10 cellular contexts compared by ENCODE assay signal in the genomic region with DNA sequence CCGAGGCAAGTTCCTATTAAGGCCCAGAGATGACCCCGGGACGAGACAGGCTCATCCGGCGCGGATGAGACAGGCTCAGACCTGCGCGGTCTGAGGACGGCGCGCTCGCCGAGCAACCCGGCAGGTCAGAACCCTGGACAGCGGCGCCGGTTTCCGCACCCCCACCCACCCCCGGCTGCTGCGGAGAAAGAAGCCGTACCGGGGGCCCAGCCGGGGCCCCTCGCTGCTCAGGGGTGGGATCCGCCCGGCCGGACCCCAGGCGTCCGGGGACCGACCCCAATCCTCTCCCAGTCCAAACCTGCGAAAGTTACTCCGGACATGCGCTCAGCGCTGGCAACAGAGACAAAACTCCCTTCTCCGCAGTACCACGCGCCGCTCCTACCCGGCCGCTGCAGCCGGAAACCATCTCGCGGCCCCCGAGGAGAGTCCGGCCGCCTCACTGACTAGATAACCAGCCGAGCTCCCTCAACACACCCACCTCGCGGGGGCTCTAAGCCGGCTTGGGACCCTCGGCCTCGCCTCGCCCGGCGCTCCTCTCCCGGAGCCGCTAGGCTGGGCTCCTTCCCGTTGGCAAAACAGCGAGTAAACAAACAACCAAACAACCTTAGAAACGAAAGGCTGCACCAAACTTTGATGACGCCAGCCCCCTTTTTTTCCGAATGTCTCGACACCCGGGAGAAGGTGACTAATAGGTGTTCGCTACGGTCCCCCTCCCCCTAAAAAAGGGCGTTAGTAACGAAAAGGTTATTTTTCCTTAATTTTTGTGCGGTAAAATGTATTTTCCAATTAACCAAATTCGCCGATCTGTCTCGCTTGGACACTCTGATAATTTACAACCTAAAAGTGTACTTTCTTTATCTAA. TPM values are rescaled to one million over a fixed set of nuclear protein-coding genes. Genes with fewer than 3 reads are reported as not detected.
DNase-seq lines count a peak whose midpoint lies in the region; TF ChIP-seq lines count a peak whose summit lies in the region.
"Had no signal": no experiment of that assay in that cellular context is flagged by ENCODE, and none has a peak within 500 bp of the region (broad histone marks: within the 10 kb centered on the region; RNA-seq: fewer than 3 reads in every experiment).

No MANE protein-coding gene starts in this region.

- H3K27ac ChIP-seq in cardiac muscle cell = no peak overlapping the region
- H3K27ac ChIP-seq: BLaER1 treated with 17β-estradiol and CSF1 and Interleukin-3, amounts not matched to agents 10 nM and 100 nM had no signal

- H3K9ac ChIP-seq in NT2/D1 (ENCODE audit: insufficient read length, low read depth) = no peak overlapping the region
- H3K9ac ChIP-seq: BLaER1 treated with 17β-estradiol and CSF1 and Interleukin-3, amounts not matched to agents 10 nM and 100 nM had no signal

- TF ChIP-seq CTCF in cardiac muscle cell (IDR thresholded peaks at IDR 0.05; ENCODE audit: low read depth, low read length) (no peak), progenitor cell of endocrine pancreas (IDR thresholded peaks at IDR 0.05; ENCODE audit: unreplicated experiment) (no peak)

- H3K4me3 Mint-ChIP-seq in activated naive CD4-positive, alpha-beta T cell treated with anti-CD3 and anti-CD28 coated beads for 36 hours = peak overlapping the region; percentile 32
- peak overlapping the region; percentile 49 for H3K4me3 Mint-ChIP-seq in progenitor cell of endocrine pancreas (ENCODE audit: low read depth)

- no peaks in the 10 kb centered on the region for H3K9me3 Mint-ChIP-seq in activated naive CD4-positive, alpha-beta T cell treated with anti-CD3 and anti-CD28 coated beads for 36 hours
- no peaks in the 10 kb centered on the region for H3K9me3 Mint-ChIP-seq in progenitor cell of endocrine pancreas (ENCODE audit: low read depth)

- H3K36me3 ChIP-seq in NT2/D1 (ENCODE audit: insufficient read depth, insufficient read length, low read length) (no peaks in the 10 kb centered on the region), cardiac muscle cell (no peaks in the 10 kb centered on the region)
- H3K36me3 ChIP-seq: BLaER1 treated with 17β-estradiol and CSF1 and Interleukin-3, amounts not matched to agents 10 nM and 100 nM had no signal

- H3K4me1 ChIP-seq in NT2/D1 (ENCODE audit: insufficient read depth, insufficient read length) = peaks cover 6% of the 10 kb centered on the region
- H3K4me1 ChIP-seq in cardiac muscle cell (ENCODE audit: low read depth) = no peaks in the 10 kb centered on the region
- H3K4me1 ChIP-seq: BLaER1 treated with 17β-estradiol and CSF1 and Interleukin-3, amounts not matched to agents 10 nM and 100 nM had no signal

- intact Hi-C loops in activated naive CD4-positive, alpha-beta T cell treated with anti-CD3 and anti-CD28 coated beads for 36 hours (cut with micrococcal nuclease) = loop anchor here (1.0 kb wide), 1 partner anchor 209 kb away; no protein-coding TSS in a partner anchor

- H3K27me3 ChIP-seq in NT2/D1 (ENCODE audit: insufficient read depth, insufficient read length) (peaks cover 91% of the 10 kb centered on the region), cardiac muscle cell (peaks cover 100% of the 10 kb centered on the region)

- H3K9me3 ChIP-seq in NT2/D1 (ENCODE audit: insufficient read depth, low read length) (no peaks in the 10 kb centered on the region), cardiac muscle cell (ENCODE audit: low read depth) (no peaks in the 10 kb centered on the region)

- H3K4me3 ChIP-seq in NT2/D1 (ENCODE audit: insufficient read length, low read depth) (peak overlapping the region; percentile 21), cardiac muscle cell (peak overlapping the region; percentile 9)
- H3K4me3 ChIP-seq: BLaER1 treated with 17β-estradiol and CSF1 and Interleukin-3, amounts not matched to agents 10 nM and 100 nM had no signal

- no peaks in the 10 kb centered on the region for H3K36me3 Mint-ChIP-seq in activated naive CD4-positive, alpha-beta T cell treated with anti-CD3 and anti-CD28 coated beads for 36 hours (ENCODE audit: low read depth)
- H3K36me3 Mint-ChIP-seq in progenitor cell of endocrine pancreas (ENCODE audit: insufficient read depth) = no peaks in the 10 kb centered on the region

- DNase-seq in NCI-H748 (lab: John Stamatoyannopoulos, UW; ENCODE audit: unreplicated experiment) (peak; percentile 48), NCI-H748 treated with DMSO at 0.1 percent for 48 hours (lab: John Stamatoyannopoulos, UW) (no peak), NT2/D1 (ENCODE audit: low read depth, low spot score) (peak; percentile 39), cardiac muscle cell (ENCODE audit: low read depth in 1 of 2, low spot score in 1 of 2) (peak; percentile 52 to 79), progenitor cell of endocrine pancreas (ENCODE audit: low spot score, unreplicated experiment) (peak; percentile 56), cerebellar cortex (ENCODE audit: low spot score) (no peak), RKO (ENCODE audit: low spot score) (no peak)
- DNase-seq in activated naive CD4-positive, alpha-beta T cell treated with anti-CD3 and anti-CD28 coated beads for 36 hours = peak; percentile 63

- no peak overlapping the region for H3K27ac Mint-ChIP-seq in activated naive CD4-positive, alpha-beta T cell treated with anti-CD3 and anti-CD28 coated beads for 36 hours
- no peak overlapping the region for H3K27ac Mint-ChIP-seq in progenitor cell of endocrine pancreas

- peaks cover 70% of the 10 kb centered on the region for H3K27me3 Mint-ChIP-seq in activated naive CD4-positive, alpha-beta T cell treated with anti-CD3 and anti-CD28 coated beads for 36 hours (ENCODE audit: low read depth)
- peaks cover 93% of the 10 kb centered on the region for H3K27me3 Mint-ChIP-seq in progenitor cell of endocrine pancreas

- CTCF ChIA-PET in activated naive CD4-positive, alpha-beta T cell treated with anti-CD3 and anti-CD28 coated beads for 36 hours (lab: Charles Lee) = no interaction called here

- H3K4me1 Mint-ChIP-seq in activated naive CD4-positive, alpha-beta T cell treated with anti-CD3 and anti-CD28 coated beads for 36 hours (ENCODE audit: low read depth) = peaks cover 16% of the 10 kb centered on the region
- no peaks in the 10 kb centered on the region for H3K4me1 Mint-ChIP-seq in progenitor cell of endocrine pancreas (ENCODE audit: low read depth)

RNA-seq across cellular contexts. Expression of gene DRGX, which starts 2.3 kb away (rescaled TPM):
- total RNA-seq in activated naive CD4-positive, alpha-beta T cell treated with anti-CD3 and anti-CD28 coated beads for 36 hours = not detected
- total RNA-seq in cardiac muscle cell (not detected in 2 replicates), progenitor cell of endocrine pancreas (not detected in 2 replicates)
- polyA plus RNA-seq in cardiac muscle cell = not detected in 2 replicates
- polyA plus RNA-seq: adipose tissue had no signal

Comparison
In these comparisons a context has a peak if more than half of its experiments do, and no peak if none do; other contexts are left out.
1. DNase-seq: peak in NCI-H748 (single experiment), NT2/D1 (single experiment), activated naive CD4-positive, alpha-beta T cell treated with anti-CD3 and anti-CD28 coated beads for 36 hours (single experiment), cardiac muscle cell (2 of 2) and progenitor cell of endocrine pancreas (single experiment); none in NCI-H748 treated with DMSO at 0.1 percent for 48 hours (single experiment), cerebellar cortex (single experiment) and RKO (single experiment).